8 cellular contexts compared by ENCODE assay signal in genomic region chr12:63842750-63843149, GRCh38. TPM values are rescaled to one million over a fixed set of nuclear protein-coding genes. Genes with fewer than 3 reads are reported as not detected.
A peak's percentile ranks its signal among the peaks of the same experiment; 100 is the strongest.
DNase-seq lines count a peak whose midpoint lies in the region; ATAC-seq, FAIRE-seq and TF ChIP-seq lines count a peak whose summit lies in the region.
"Not testable (repeated sequence)": the region's sequence is repeated elsewhere in the genome, so short reads cannot be mapped to it uniquely, and the experiment has no call there.

No MANE protein-coding gene starts in this region.

- H3K4me1 ChIP-seq in CD4-positive, alpha-beta memory T cell (ENCODE audit: insufficient read depth, low read length) = peaks cover 15% of the 10 kb centered on the region
- H3K4me1 ChIP-seq in OCI-LY3 (ENCODE audit: low read length); astrocyte (ENCODE audit: insufficient read depth, low read length); parathyroid adenoma: not testable (repeated sequence)
- H3K4me1 ChIP-seq in muscle layer of colon (ENCODE audit: insufficient read depth, low read length) = peaks cover 18% of the 10 kb centered on the region
- peaks cover 0 to 32% (median 9%) of the 10 kb centered on the region in 4 donors for H3K4me1 ChIP-seq in tibial artery

- not testable (repeated sequence) for H3K4me3 ChIP-seq in CD4-positive, alpha-beta memory T cell (ENCODE audit: low read length in 2 of 2)
- H3K4me3 ChIP-seq in OCI-LY3 (ENCODE audit: low read length) = peak overlapping the region; percentile 83; the same call in 1 of the 2 replicates
- H3K4me3 ChIP-seq in astrocyte (ENCODE audit: insufficient read depth, low read depth, low read length) = peak overlapping the region; percentile 99
- peak overlapping the region; percentile 99 for H3K4me3 ChIP-seq in fibroblast of pulmonary artery (replicated peaks; ENCODE audit: low read depth, low read length)
- H3K4me3 ChIP-seq in muscle layer of colon (ENCODE audit: low read depth in 1 of 2, low read length in 2 of 2) = peak overlapping the region in 1 of 2 donors; percentile 97
- H3K4me3 ChIP-seq in parathyroid adenoma (ENCODE audit: low read depth, low read length) = peak overlapping the region; percentile 87
- peak overlapping the region; percentile 91 to 93 for H3K4me3 ChIP-seq in tibial artery

- H3K27me3 Mint-ChIP-seq in CD4-positive, alpha-beta memory T cell = peaks cover 14 to 26% of the 10 kb centered on the region in 2 donors
- peaks cover 33% of the 10 kb centered on the region for H3K27me3 Mint-ChIP-seq in activated CD8-positive, alpha-beta T cell treated with anti-CD3 and anti-CD28 coated beads, Interleukin-2, amount 10 ng/mL, durations not matched to agents 7 days and 5 days (ENCODE audit: low read depth)
- not testable (repeated sequence) for H3K27me3 Mint-ChIP-seq in astrocyte (ENCODE audit: low read depth, unreplicated experiment)

- not testable (repeated sequence) for ATAC-seq in activated CD8-positive, alpha-beta T cell treated with anti-CD3 and anti-CD28 coated beads, Interleukin-2, amount 10 ng/mL, durations not matched to agents 7 days and 5 days

- TF ChIP-seq CTCF in OCI-LY3 (IDR thresholded peaks at IDR 0.05; ENCODE audit: low read depth, low read length); astrocyte (IDR thresholded peaks at IDR 0.05; ENCODE audit: insufficient read depth, low read depth, low read length); fibroblast of pulmonary artery (IDR thresholded peaks at IDR 0.05; ENCODE audit: low read length, missing control alignments); parathyroid adenoma (IDR thresholded peaks at IDR 0.05); tibial artery (IDR thresholded peaks at IDR 0.05): not testable (repeated sequence)

- H3K36me3 Mint-ChIP-seq in CD4-positive, alpha-beta memory T cell; activated CD8-positive, alpha-beta T cell treated with anti-CD3 and anti-CD28 coated beads, Interleukin-2, amount 10 ng/mL, durations not matched to agents 7 days and 5 days (ENCODE audit: low read depth); astrocyte (ENCODE audit: low read depth, unreplicated experiment): not testable (repeated sequence)

- FAIRE-seq in astrocyte (lab: Jason Lieb, UNC) = not testable (repeated sequence)

- not testable (repeated sequence) for H3K27ac Mint-ChIP-seq in CD4-positive, alpha-beta memory T cell; activated CD8-positive, alpha-beta T cell treated with anti-CD3 and anti-CD28 coated beads, Interleukin-2, amount 10 ng/mL, durations not matched to agents 7 days and 5 days; astrocyte (ENCODE audit: unreplicated experiment)

- POLR2A ChIA-PET in CD4-positive, alpha-beta memory T cell (lab: Charles Lee; ENCODE audit: partially characterized antibody); activated CD8-positive, alpha-beta T cell treated with anti-CD3 and anti-CD28 coated beads, Interleukin-2, amount 10 ng/mL, durations not matched to agents 7 days and 5 days (lab: Charles Lee): not testable (repeated sequence)

- not testable (repeated sequence) for H3K79me2 ChIP-seq in OCI-LY3 (ENCODE audit: low read length); parathyroid adenoma
- H3K79me2 ChIP-seq in astrocyte (ENCODE audit: insufficient read depth, low read length) = peaks cover 34% of the 10 kb centered on the region

- peak overlapping the region; percentile 17 to 84 (median 72) for H3K4me3 Mint-ChIP-seq in CD4-positive, alpha-beta memory T cell
- peak overlapping the region; percentile 61 for H3K4me3 Mint-ChIP-seq in activated CD8-positive, alpha-beta T cell treated with anti-CD3 and anti-CD28 coated beads, Interleukin-2, amount 10 ng/mL, durations not matched to agents 7 days and 5 days
- peak overlapping the region; percentile 66 for H3K4me3 Mint-ChIP-seq in astrocyte (ENCODE audit: unreplicated experiment)

- not testable (repeated sequence) for H3K27me3 ChIP-seq in CD4-positive, alpha-beta memory T cell (ENCODE audit: insufficient read depth, low read length); OCI-LY3 (ENCODE audit: low read depth, low read length); astrocyte (ENCODE audit: insufficient read depth, low read length); muscle layer of colon (ENCODE audit: control insufficient read depth in 1 of 2, insufficient read depth in 2 of 2, low read length in 2 of 2); parathyroid adenoma (ENCODE audit: control insufficient read depth, insufficient read depth, low read length); tibial artery

- not testable (repeated sequence) for H3K36me3 ChIP-seq in CD4-positive, alpha-beta memory T cell (ENCODE audit: insufficient read depth, low read length); OCI-LY3 (replicated peaks; ENCODE audit: low read depth, low read length); astrocyte (ENCODE audit: insufficient read depth, low read length); muscle layer of colon (ENCODE audit: insufficient read depth, low read length); parathyroid adenoma (ENCODE audit: control insufficient read depth, insufficient read depth, low read length); tibial artery

- intact Hi-C loops in CD4-positive, alpha-beta memory T cell (cut with micrococcal nuclease) = not testable (repeated sequence)
- intact Hi-C loops in tibial artery (cut with DNase I; ENCODE audit: low total_unique reads) = loop anchor here (5.0 to 10.0 kb wide), 3 partner anchors 242 to 542 kb away; no protein-coding TSS in a partner anchor

- peak overlapping the region; percentile 81; the same call in 1 of the 2 replicates for H3K4me2 ChIP-seq in OCI-LY3 (ENCODE audit: low read length)
- H3K4me2 ChIP-seq in astrocyte (ENCODE audit: low read length) = peak overlapping the region; percentile 94
- H3K4me2 ChIP-seq in parathyroid adenoma (ENCODE audit: low read length) = not testable (repeated sequence)

- H3K4me1 Mint-ChIP-seq in CD4-positive, alpha-beta memory T cell = peaks cover 7 to 13% (median 10%) of the 10 kb centered on the region in 4 donors
- H3K4me1 Mint-ChIP-seq in activated CD8-positive, alpha-beta T cell treated with anti-CD3 and anti-CD28 coated beads, Interleukin-2, amount 10 ng/mL, durations not matched to agents 7 days and 5 days (ENCODE audit: low read depth); astrocyte (ENCODE audit: low read depth, unreplicated experiment): not testable (repeated sequence)

- not testable (repeated sequence) for H3K9ac ChIP-seq in OCI-LY3 (ENCODE audit: low read length); astrocyte (ENCODE audit: low read length); muscle layer of colon (ENCODE audit: low read length); parathyroid adenoma

- not testable (repeated sequence) for H3K9me3 Mint-ChIP-seq in CD4-positive, alpha-beta memory T cell; activated CD8-positive, alpha-beta T cell treated with anti-CD3 and anti-CD28 coated beads, Interleukin-2, amount 10 ng/mL, durations not matched to agents 7 days and 5 days (ENCODE audit: insufficient read depth); astrocyte (ENCODE audit: unreplicated experiment)

- H3K27ac ChIP-seq in CD4-positive, alpha-beta memory T cell (ENCODE audit: low read depth, low read length); OCI-LY3 (ENCODE audit: low read length); astrocyte (ENCODE audit: low read depth, low read length); parathyroid adenoma: not testable (repeated sequence)
- H3K27ac ChIP-seq in muscle layer of colon (ENCODE audit: low read depth, low read length) (peak overlapping the region; percentile 85), tibial artery (peak overlapping the region; percentile 92 to 97)

- not testable (repeated sequence) for H4K20me1 ChIP-seq in OCI-LY3 (ENCODE audit: insufficient read depth, low read length)
- H4K20me1 ChIP-seq in astrocyte (ENCODE audit: insufficient read depth, low read length) = peaks cover 15% of the 10 kb centered on the region

- not testable (repeated sequence) for H2AFZ ChIP-seq in OCI-LY3 (ENCODE audit: low read depth, low read length); astrocyte (ENCODE audit: low read depth, low read length); parathyroid adenoma

- CTCF ChIA-PET in CD4-positive, alpha-beta memory T cell (lab: Charles Lee; ENCODE audit: partially characterized antibody) = interaction anchor here (0.6 to 3.6 kb wide), 3 partner anchors 11 to 415 kb away, joined by 3 to 24 read pairs (median 10); no protein-coding TSS in a partner anchor
- CTCF ChIA-PET in activated CD8-positive, alpha-beta T cell treated with anti-CD3 and anti-CD28 coated beads, Interleukin-2, amount 10 ng/mL, durations not matched to agents 7 days and 5 days (lab: Charles Lee) = interaction anchor here (0.7 to 1.0 kb wide), 3 partner anchors 17 to 414 kb away, joined by 3 to 4 read pairs (median 3); no protein-coding TSS in a partner anchor

- DNase-seq in CD4-positive, alpha-beta memory T cell; activated CD8-positive, alpha-beta T cell treated with anti-CD3 and anti-CD28 coated beads, Interleukin-2, amount 10 ng/mL, durations not matched to agents 7 days and 5 days; astrocyte (ENCODE audit: low read depth); fibroblast of pulmonary artery (ENCODE audit: low read depth); tibial artery: not testable (repeated sequence)

- not testable (repeated sequence) for H3K9me3 ChIP-seq in CD4-positive, alpha-beta memory T cell (ENCODE audit: control insufficient read depth in 1 of 2, low read length in 2 of 2); OCI-LY3 (ENCODE audit: insufficient read depth, low read length); astrocyte (ENCODE audit: insufficient read depth, low read depth, low read length); muscle layer of colon (ENCODE audit: low read length); parathyroid adenoma (ENCODE audit: control insufficient read depth, low read length); tibial artery

RNA-seq across cellular contexts. Expression of gene SRGAP1, which starts 1.8 kb away (rescaled TPM):
- under 1 TPM in 1 of 2 experiments, not detected in 1; 0.09 TPM for total RNA-seq in CD4-positive, alpha-beta memory T cell
- polyA plus RNA-seq in CD4-positive, alpha-beta memory T cell = under 1 TPM in 1 of 2 donors, not detected in 1; 0.03 TPM
- total RNA-seq in activated CD8-positive, alpha-beta T cell treated with anti-CD3 and anti-CD28 coated beads, Interleukin-2, amount 10 ng/mL, durations not matched to agents 7 days and 5 days = not detected
- 15.2 TPM in 2 replicates for total RNA-seq in astrocyte

Comparison
In these comparisons a context has a peak if more than half of its experiments do, and no peak if none do; other contexts are left out.
1. RNA of gene SRGAP1, which starts 1.8 kb away (total RNA-seq): 15.2 TPM in astrocyte; not detected in activated CD8-positive, alpha-beta T cell treated with anti-CD3 and anti-CD28 coated beads, Interleukin-2, amount 10 ng/mL, durations not matched to agents 7 days and 5 days and 0.09 TPM in CD4-positive, alpha-beta memory T cell; every median in the first group is over 10 times any median in the second.
2. Peak in every context shown above with its lines, with median percentiles within 50 percentile points of each other: H3K4me3 Mint-ChIP-seq.